ENCODE assay signal across 8 cellular contexts in genomic region chr17:81510524-81510797, GRCh38. TPM values are rescaled to one million over a fixed set of nuclear protein-coding genes. Genes with fewer than 3 reads are reported as not detected.
DNase-seq lines count a peak whose midpoint lies in the region; ATAC-seq and TF ChIP-seq lines count a peak whose summit lies in the region.

No MANE protein-coding gene starts in this region.

- H3K27me3 Mint-ChIP-seq in activated T-helper 1 cell treated with anti-CD3 and anti-CD28 coated beads, Interleukin-12 subunit alpha, Interleukin-12 subunit beta, Interleukin-2, Interleukin-4 antibody, amounts not matched to agents 30 ng/mL and 10 ng/mL and 1 ng/mL, durations not matched to agents 14 hours and 24 hours and 36 hours (ENCODE audit: insufficient read depth), result peaks cover 1% of the 10 kb centered on the region

- H3K9me3 ChIP-seq in iPS-18a (ENCODE audit: control insufficient read depth, low read depth, low read length), result no peaks in the 10 kb centered on the region

- H3K9me3 Mint-ChIP-seq in activated T-helper 1 cell treated with anti-CD3 and anti-CD28 coated beads, Interleukin-12 subunit alpha, Interleukin-12 subunit beta, Interleukin-2, Interleukin-4 antibody, amounts not matched to agents 30 ng/mL and 10 ng/mL and 1 ng/mL, durations not matched to agents 14 hours and 24 hours and 36 hours, result no peaks in the 10 kb centered on the region
- H3K9me3 Mint-ChIP-seq in stimulated activated effector memory CD8-positive, alpha-beta T cell treated with anti-CD3 and anti-CD28 coated beads, Interleukin-12 subunit alpha, Interleukin-12 subunit beta, amount 100 ng/mL, for 72 hours, result no peaks in the 10 kb centered on the region

- H3K36me3 Mint-ChIP-seq in activated T-helper 1 cell treated with anti-CD3 and anti-CD28 coated beads, Interleukin-12 subunit alpha, Interleukin-12 subunit beta, Interleukin-2, Interleukin-4 antibody, amounts not matched to agents 30 ng/mL and 10 ng/mL and 1 ng/mL, durations not matched to agents 14 hours and 24 hours and 36 hours (ENCODE audit: low read depth), result peaks cover 43% of the 10 kb centered on the region
- peaks cover 60% of the 10 kb centered on the region for H3K36me3 Mint-ChIP-seq in stimulated activated effector memory CD8-positive, alpha-beta T cell treated with anti-CD3 and anti-CD28 coated beads, Interleukin-12 subunit alpha, Interleukin-12 subunit beta, amount 100 ng/mL, for 72 hours

- DNase-seq in HL-60 (ENCODE audit: low read depth in 1 of 2, low spot score in 1 of 2) (no peak), NCI-H524 (lab: John Stamatoyannopoulos, UW) (no peak), DMS53 treated with DMSO at 0.1 percent for 48 hours (lab: John Stamatoyannopoulos, UW; ENCODE audit: unreplicated experiment) (no peak)
- no peak for DNase-seq in activated T-helper 1 cell treated with anti-CD3 and anti-CD28 coated beads, Interleukin-12 subunit alpha, Interleukin-12 subunit beta, Interleukin-2, Interleukin-4 antibody, amounts not matched to agents 30 ng/mL and 10 ng/mL and 1 ng/mL, durations not matched to agents 14 hours and 24 hours and 36 hours (ENCODE audit: low spot score)
- DNase-seq in stimulated activated effector memory CD8-positive, alpha-beta T cell treated with anti-CD3 and anti-CD28 coated beads, Interleukin-12 subunit alpha, Interleukin-12 subunit beta, amount 100 ng/mL, for 72 hours (ENCODE audit: low spot score in 2 of 2), result no peak
- DNase-seq in activated effector memory CD4-positive, alpha-beta T cell treated with anti-CD3 and anti-CD28 coated beads, Interleukin-2, amount 50 U/mL, for 16 hours, result no peak

- H3K9ac ChIP-seq in iPS-18a (ENCODE audit: low read length), result peak overlapping the region; percentile 94

- H3K4me3 Mint-ChIP-seq in activated T-helper 1 cell treated with anti-CD3 and anti-CD28 coated beads, Interleukin-12 subunit alpha, Interleukin-12 subunit beta, Interleukin-2, Interleukin-4 antibody, amounts not matched to agents 30 ng/mL and 10 ng/mL and 1 ng/mL, durations not matched to agents 14 hours and 24 hours and 36 hours, result peak overlapping the region; percentile 100
- peak overlapping the region; percentile 98 for H3K4me3 Mint-ChIP-seq in stimulated activated effector memory CD8-positive, alpha-beta T cell treated with anti-CD3 and anti-CD28 coated beads, Interleukin-12 subunit alpha, Interleukin-12 subunit beta, amount 100 ng/mL, for 72 hours

- peaks cover 29% of the 10 kb centered on the region for H3K36me3 ChIP-seq in iPS-18a (ENCODE audit: control insufficient read depth, low read depth, low read length)

- H3K27ac Mint-ChIP-seq in activated T-helper 1 cell treated with anti-CD3 and anti-CD28 coated beads, Interleukin-12 subunit alpha, Interleukin-12 subunit beta, Interleukin-2, Interleukin-4 antibody, amounts not matched to agents 30 ng/mL and 10 ng/mL and 1 ng/mL, durations not matched to agents 14 hours and 24 hours and 36 hours, result peak overlapping the region; percentile 94
- H3K27ac Mint-ChIP-seq in stimulated activated effector memory CD8-positive, alpha-beta T cell treated with anti-CD3 and anti-CD28 coated beads, Interleukin-12 subunit alpha, Interleukin-12 subunit beta, amount 100 ng/mL, for 72 hours, result peak overlapping the region; percentile 99

- no peaks in the 10 kb centered on the region for H3K27me3 ChIP-seq in HL-60 (ENCODE audit: insufficient read depth, poor library complexity, severe bottlenecking)
- H3K27me3 ChIP-seq in iPS-18a (ENCODE audit: control insufficient read depth, insufficient read depth, low read length), result no peaks in the 10 kb centered on the region

- TF ChIP-seq CTCF in HL-60 (IDR thresholded peaks at IDR 0.05; ENCODE audit: insufficient read depth, low read length), result no peak

- H3K27ac ChIP-seq in HL-60 (replicated peaks) (peak overlapping the region; percentile 78), iPS-18a (ENCODE audit: low read length) (no peak overlapping the region)

- ATAC-seq in stimulated activated effector memory CD8-positive, alpha-beta T cell treated with anti-CD3 and anti-CD28 coated beads, Interleukin-12 subunit alpha, Interleukin-12 subunit beta, amount 100 ng/mL, for 72 hours, result no peak
- no peak for ATAC-seq in HG03378 (IDR thresholded peaks at IDR 0.05; ENCODE audit: unreplicated experiment)

- peak overlapping the region; percentile 97 for H3K4me3 ChIP-seq in HL-60 (replicated peaks; ENCODE audit: insufficient read depth, low read length)
- peak overlapping the region; percentile 95 for H3K4me3 ChIP-seq in iPS-18a (ENCODE audit: low read length)

- intact Hi-C loops in activated T-helper 1 cell treated with anti-CD3 and anti-CD28 coated beads, Interleukin-12 subunit alpha, Interleukin-12 subunit beta, Interleukin-2, Interleukin-4 antibody, amounts not matched to agents 30 ng/mL and 10 ng/mL and 1 ng/mL, durations not matched to agents 14 hours and 24 hours and 36 hours (cut with micrococcal nuclease), result loop anchor here (5.0 kb wide), 2 partner anchors 362 to 1713 kb away; partner anchors contain the start of genes ARHGDIA and CBX8

- no peaks in the 10 kb centered on the region for H3K4me1 ChIP-seq in iPS-18a (ENCODE audit: control insufficient read depth, low read depth, low read length)

- H3K4me1 Mint-ChIP-seq in activated T-helper 1 cell treated with anti-CD3 and anti-CD28 coated beads, Interleukin-12 subunit alpha, Interleukin-12 subunit beta, Interleukin-2, Interleukin-4 antibody, amounts not matched to agents 30 ng/mL and 10 ng/mL and 1 ng/mL, durations not matched to agents 14 hours and 24 hours and 36 hours (ENCODE audit: low read depth), result peaks cover 26% of the 10 kb centered on the region
- H3K4me1 Mint-ChIP-seq in stimulated activated effector memory CD8-positive, alpha-beta T cell treated with anti-CD3 and anti-CD28 coated beads, Interleukin-12 subunit alpha, Interleukin-12 subunit beta, amount 100 ng/mL, for 72 hours, result peaks cover 33% of the 10 kb centered on the region

RNA-seq across cellular contexts. Expression of gene ACTG1, which starts 2.1 kb away (rescaled TPM):
- 3,516 TPM in 2 replicates for total RNA-seq in activated T-helper 1 cell treated with anti-CD3 and anti-CD28 coated beads, Interleukin-12 subunit alpha, Interleukin-12 subunit beta, Interleukin-2, Interleukin-4 antibody, amounts not matched to agents 30 ng/mL and 10 ng/mL and 1 ng/mL, durations not matched to agents 14 hours and 24 hours and 36 hours

RNA-seq across cellular contexts. Expression of gene FSCN2, which starts 17.7 kb away (rescaled TPM):
- total RNA-seq in activated T-helper 1 cell treated with anti-CD3 and anti-CD28 coated beads, Interleukin-12 subunit alpha, Interleukin-12 subunit beta, Interleukin-2, Interleukin-4 antibody, amounts not matched to agents 30 ng/mL and 10 ng/mL and 1 ng/mL, durations not matched to agents 14 hours and 24 hours and 36 hours, result 0.52 and 0.64 TPM in 2 replicates

RNA-seq across cellular contexts. Expression of gene FAAP100, which starts 41.7 kb away (rescaled TPM):
- 69.2 and 69.5 TPM in 2 replicates for total RNA-seq in activated T-helper 1 cell treated with anti-CD3 and anti-CD28 coated beads, Interleukin-12 subunit alpha, Interleukin-12 subunit beta, Interleukin-2, Interleukin-4 antibody, amounts not matched to agents 30 ng/mL and 10 ng/mL and 1 ng/mL, durations not matched to agents 14 hours and 24 hours and 36 hours
